In genomic region chr5:150428106-150428876, GRCh38 we compare ENCODE assay signal across 9 cellular contexts. TPM values are rescaled to one million over a fixed set of nuclear protein-coding genes. Genes with fewer than 3 reads are reported as not detected.
DNase-seq lines count a peak whose midpoint lies in the region; ATAC-seq, FAIRE-seq and TF ChIP-seq lines count a peak whose summit lies in the region.
"Had no signal": no experiment of that assay in that cellular context is flagged by ENCODE, and none has a peak within 500 bp of the region (broad histone marks: within the 10 kb centered on the region; RNA-seq: fewer than 3 reads in every experiment).

No MANE protein-coding gene starts in this region.

- no peak for TF ChIP-seq CTCF in A549 (IDR thresholded peaks at IDR 0.05)
- no peak for TF ChIP-seq CTCF in omental fat pad (IDR thresholded peaks at IDR 0.05)
- no peak for TF ChIP-seq CTCF in tibial artery (IDR thresholded peaks at IDR 0.05)

- no peak overlapping the region for H3K4me3 ChIP-seq in A549
- no peak overlapping the region for H3K4me3 ChIP-seq in tibial artery

- POLR2A ChIA-PET in A549 (lab: Yijun Ruan, JAX), result no interaction called here

- H3K27ac ChIP-seq in A549 (no peak overlapping the region), tibial artery (no peak overlapping the region)

- ATAC-seq in A549, result peak; percentile 47 to 58
- peak; percentile 82 to 83 for ATAC-seq in left cardiac atrium
- ATAC-seq in omental fat pad (ENCODE audit: low FRiP score), result peak; percentile 31
- no peak for ATAC-seq in HG03159 (IDR thresholded peaks at IDR 0.05; ENCODE audit: unreplicated experiment)

- no peak for TF ChIP-seq EP300 in A549 (IDR thresholded peaks at IDR 0.05)

- FAIRE-seq in A549 (lab: Jason Lieb, UNC), result no peak

- no peaks in the 10 kb centered on the region for H3K36me3 ChIP-seq in tibial artery

- CTCF ChIA-PET in A549 (lab: Yijun Ruan, JAX), result interaction anchor here (1.2 kb wide), 1 partner anchor 8 kb away, joined by 3 read pairs; no protein-coding TSS in a partner anchor

- no peak overlapping the region for H3K4me2 ChIP-seq in A549

- H3K4me1 ChIP-seq in A549 (no peaks in the 10 kb centered on the region), tibial artery (peaks cover 0 to 7% (median 0%) of the 10 kb centered on the region in 4 donors)

- H3K27me3 ChIP-seq in tibial artery, result no peaks in the 10 kb centered on the region

- no peaks in the 10 kb centered on the region for H3K9me3 ChIP-seq in A549
- no peaks in the 10 kb centered on the region for H3K9me3 ChIP-seq in tibial artery

- WGBS in A549 (ENCODE audit: missing lambda C conversion rate), result 66% methylated on average over 18 of the region's 18 CpGs

- intact Hi-C loops in left cardiac atrium (cut with DNase I) (no loop called here), tibial artery (cut with DNase I; ENCODE audit: low total_unique reads) (no loop called here)

- no peak for TF ChIP-seq POLR2A in A549 (IDR thresholded peaks at IDR 0.05; ENCODE audit: low read length)

- DNase-seq in A549 (ENCODE audit: low read depth in 1 of 2, low spot score in 1 of 2), result no peak
- peak; percentile 88 for DNase-seq in amniotic epithelial cell (ENCODE audit: low read depth)
- DNase-seq in left cardiac atrium, result peak; percentile 82
- no peak for DNase-seq in omental fat pad (ENCODE audit: low spot score)
- no peak for DNase-seq in tibial artery
- DNase-seq in effector CD4-positive, alpha-beta T cell, result no peak
- DNase-seq in NCI-H526 treated with DMSO at 0.1 percent for 48 hours (lab: John Stamatoyannopoulos, UW), result no peak
- DNase-seq: activated CD4-positive, CD25-positive, alpha-beta regulatory T cell treated with anti-CD3 and anti-CD28 coated beads, Interleukin-2, amount 50 U/mL, for 72 hours had no signal

- TF ChIP-seq RAD21 in A549 (conservative IDR thresholded peaks at IDR 0.05 in 1 of 2, IDR thresholded peaks at IDR 0.05 in 1 of 2), result no peak

TF ChIP-seq in A549, 52 proteins besides CTCF, POLR2A, EP300 and RAD21:
- TF ChIP-seq, protein P1, sequence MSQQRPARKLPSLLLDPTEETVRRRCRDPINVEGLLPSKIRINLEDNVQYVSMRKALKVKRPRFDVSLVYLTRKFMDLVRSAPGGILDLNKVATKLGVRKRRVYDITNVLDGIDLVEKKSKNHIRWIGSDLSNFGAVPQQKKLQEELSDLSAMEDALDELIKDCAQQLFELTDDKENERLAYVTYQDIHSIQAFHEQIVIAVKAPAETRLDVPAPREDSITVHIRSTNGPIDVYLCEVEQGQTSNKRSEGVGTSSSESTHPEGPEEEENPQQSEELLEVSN (IDR thresholded peaks at IDR 0.05; ENCODE audit: borderline replicate concordance, low read depth), result no peak
- TF ChIP-seq, protein P2, sequence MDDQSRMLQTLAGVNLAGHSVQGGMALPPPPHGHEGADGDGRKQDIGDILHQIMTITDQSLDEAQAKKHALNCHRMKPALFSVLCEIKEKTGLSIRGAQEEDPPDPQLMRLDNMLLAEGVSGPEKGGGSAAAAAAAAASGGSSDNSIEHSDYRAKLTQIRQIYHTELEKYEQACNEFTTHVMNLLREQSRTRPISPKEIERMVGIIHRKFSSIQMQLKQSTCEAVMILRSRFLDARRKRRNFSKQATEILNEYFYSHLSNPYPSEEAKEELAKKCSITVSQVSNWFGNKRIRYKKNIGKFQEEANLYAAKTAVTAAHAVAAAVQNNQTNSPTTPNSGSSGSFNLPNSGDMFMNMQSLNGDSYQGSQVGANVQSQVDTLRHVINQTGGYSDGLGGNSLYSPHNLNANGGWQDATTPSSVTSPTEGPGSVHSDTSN (IDR thresholded peaks at IDR 0.05), result no peak
- TF ChIP-seq CHD2 (IDR thresholded peaks at IDR 0.05; ENCODE audit: low read length, partially characterized antibody) (no peak), EHF (CRISPR knock-in tag; IDR thresholded peaks at IDR 0.05) (no peak), RARB (CRISPR knock-in tag; IDR thresholded peaks at IDR 0.05) (no peak), ESRRA (IDR thresholded peaks at IDR 0.05; ENCODE audit: borderline replicate concordance, low read length) (no peak), ZSCAN20 (CRISPR knock-in tag; IDR thresholded peaks at IDR 0.05) (no peak), NPAS2 (CRISPR knock-in tag; IDR thresholded peaks at IDR 0.05; ENCODE audit: borderline replicate concordance) (no peak), JUNB (IDR thresholded peaks at IDR 0.05) (no peak), NR3C1 (IDR thresholded peaks at IDR 0.05) (no peak), ZFP36 (IDR thresholded peaks at IDR 0.05; ENCODE audit: borderline replicate concordance, partially characterized antibody) (no peak), TFCP2L1 (CRISPR knock-in tag; IDR thresholded peaks at IDR 0.05) (no peak), HOXB13 (CRISPR knock-in tag; IDR thresholded peaks at IDR 0.05; ENCODE audit: low read depth) (no peak), ZNF302 (CRISPR knock-in tag; IDR thresholded peaks at IDR 0.05) (no peak), SMC3 (IDR thresholded peaks at IDR 0.05) (no peak), KDM1A (IDR thresholded peaks at IDR 0.05; ENCODE audit: low read depth) (no peak), HDAC2 (IDR thresholded peaks at IDR 0.05) (no peak), SREBF2 (IDR thresholded peaks at IDR 0.05) (no peak)
- TF ChIP-seq, protein P3, sequence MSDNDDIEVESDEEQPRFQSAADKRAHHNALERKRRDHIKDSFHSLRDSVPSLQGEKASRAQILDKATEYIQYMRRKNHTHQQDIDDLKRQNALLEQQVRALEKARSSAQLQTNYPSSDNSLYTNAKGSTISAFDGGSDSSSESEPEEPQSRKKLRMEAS (IDR thresholded peaks at IDR 0.05), result no peak
- TF ChIP-seq, protein P4, sequence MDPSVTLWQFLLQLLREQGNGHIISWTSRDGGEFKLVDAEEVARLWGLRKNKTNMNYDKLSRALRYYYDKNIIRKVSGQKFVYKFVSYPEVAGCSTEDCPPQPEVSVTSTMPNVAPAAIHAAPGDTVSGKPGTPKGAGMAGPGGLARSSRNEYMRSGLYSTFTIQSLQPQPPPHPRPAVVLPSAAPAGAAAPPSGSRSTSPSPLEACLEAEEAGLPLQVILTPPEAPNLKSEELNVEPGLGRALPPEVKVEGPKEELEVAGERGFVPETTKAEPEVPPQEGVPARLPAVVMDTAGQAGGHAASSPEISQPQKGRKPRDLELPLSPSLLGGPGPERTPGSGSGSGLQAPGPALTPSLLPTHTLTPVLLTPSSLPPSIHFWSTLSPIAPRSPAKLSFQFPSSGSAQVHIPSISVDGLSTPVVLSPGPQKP (IDR thresholded peaks at IDR 0.05; ENCODE audit: low read depth, low read length), result no peak

RNA-seq across cellular contexts. Expression of gene CD74, which starts 15.6 kb away (rescaled TPM):
- polyA plus RNA-seq in A549 (2011; rRNA removed) (not detected in 2 replicates), A549 (2017; fragmentation: RNase III; extraction: RNeasy Plus Mini Kit Qiagen cat#74134 plus additional on column Dnase treatment) (not detected in 3 replicates)
- 0.06 and 0.19 TPM in 2 replicates for polyA plus RNA-seq in A549 (2012; cell fraction: cytosol; rRNA removed)
- 0.11 TPM in 1 of 2 replicates, not detected in the other for polyA plus RNA-seq in A549 (2012; cell fraction: nucleus; rRNA removed)
- polyA minus RNA-seq in A549 (2011; rRNA and poly(A)+ RNA removed), result not detected in 2 replicates
- total RNA-seq in left cardiac atrium (100 to 1,000 TPM; 255 to 433 TPM), omental fat pad (100 to 1,000 TPM; 188 to 705 (median 639) TPM)

RNA-seq across cellular contexts. Expression of gene RPS14, which starts 21.2 kb away (rescaled TPM):
- polyA plus RNA-seq in A549 (2011; rRNA removed), result 3,799 and 4,312 TPM in 2 replicates
- polyA plus RNA-seq in A549 (2012; cell fraction: cytosol; rRNA removed), result 5,803 and 7,483 TPM in 2 replicates
- polyA plus RNA-seq in A549 (2012; cell fraction: nucleus; rRNA removed), result 1,682 and 2,988 TPM in 2 replicates
- 3,127 to 3,794 TPM (median 3,716 TPM) in 3 replicates for polyA plus RNA-seq in A549 (2017; fragmentation: RNase III; extraction: RNeasy Plus Mini Kit Qiagen cat#74134 plus additional on column Dnase treatment)
- 949 and 1,168 TPM in 2 replicates for polyA minus RNA-seq in A549 (2011; rRNA and poly(A)+ RNA removed)
- total RNA-seq in left cardiac atrium, result 1,000 to 10,000 TPM; 1,239 to 1,275 TPM
- total RNA-seq in omental fat pad, result 1,000 to 10,000 TPM; 2,241 to 3,327 (median 3,027) TPM

Comparison
In these comparisons a context has a peak if more than half of its experiments do, and no peak if none do; other contexts are left out.
1. DNase-seq: peak in amniotic epithelial cell (single experiment) and left cardiac atrium (single experiment); none in A549 (0 of 2), omental fat pad (single experiment), tibial artery (0 of 2), effector CD4-positive, alpha-beta T cell (single experiment) and NCI-H526 treated with DMSO at 0.1 percent for 48 hours (single experiment).